Comparison of ENCODE assay signal across 8 cellular contexts in the genomic region with DNA sequence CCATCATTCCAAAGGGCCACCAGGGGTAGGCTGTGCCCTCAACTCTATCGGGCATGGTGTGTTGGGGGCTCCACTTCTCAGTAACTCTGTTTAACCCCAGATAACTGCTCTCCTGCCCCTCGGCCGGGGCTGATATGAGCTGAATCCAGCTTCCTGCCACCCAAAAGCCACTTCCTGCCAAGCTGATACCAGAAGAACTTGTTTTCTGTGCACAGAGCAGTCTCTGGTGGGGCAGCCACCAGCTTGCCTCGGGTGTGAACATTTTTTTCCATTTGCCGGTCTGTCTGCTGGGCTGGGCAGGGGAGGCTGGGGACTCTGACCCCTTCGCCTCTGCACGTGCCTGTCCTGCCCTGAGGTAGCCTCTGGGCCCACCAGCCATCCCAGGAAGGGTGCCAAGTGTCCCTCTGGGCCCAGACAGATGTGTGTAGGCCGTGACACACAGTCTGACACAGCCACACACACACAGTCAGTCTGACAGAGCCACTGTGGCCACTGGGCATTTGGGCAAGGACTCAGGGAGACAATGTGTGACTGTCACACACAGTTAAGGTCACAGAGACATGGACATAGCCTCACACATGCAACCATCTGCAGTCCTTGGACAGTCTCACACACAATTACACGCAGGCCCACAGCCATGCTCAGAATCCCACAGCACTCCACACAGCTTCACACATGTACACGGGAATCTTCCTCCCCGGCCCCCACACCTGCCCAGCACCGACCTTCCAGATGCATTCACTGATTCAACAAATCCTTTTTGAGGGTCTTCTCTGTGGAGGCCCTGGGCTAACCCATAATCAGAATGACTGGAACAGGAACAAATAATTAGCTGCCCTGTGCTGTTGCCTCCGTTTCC. TPM values are rescaled to one million over a fixed set of nuclear protein-coding genes. Genes with fewer than 3 reads are reported as not detected.
A peak's percentile ranks its signal among the peaks of the same experiment; 100 is the strongest.
DNase-seq lines count a peak whose midpoint lies in the region; ATAC-seq and TF ChIP-seq lines count a peak whose summit lies in the region.

No MANE protein-coding gene starts in this region.

- no peaks in the 10 kb centered on the region for H3K27me3 ChIP-seq in mammary epithelial cell (ENCODE audit: insufficient read depth, low read length)

- H3K27ac Mint-ChIP-seq in activated CD4-positive, alpha-beta memory T cell treated with anti-CD3 and anti-CD28 coated beads for 36 hours, result peak overlapping the region; percentile 98
- H3K27ac Mint-ChIP-seq in stimulated activated memory B cell treated with anti-CD40 and anti-IgM and Interleukin-4, amounts not matched to agents 10 μg/mL and 1 μg/mL and 100 μg/mL, for 72 hours, result peak overlapping the region; percentile 94
- H3K27ac Mint-ChIP-seq in MCF 10A (ENCODE audit: low read depth, unreplicated experiment), result no peak overlapping the region

- H3K4me3 Mint-ChIP-seq in activated CD4-positive, alpha-beta memory T cell treated with anti-CD3 and anti-CD28 coated beads for 36 hours, result peak overlapping the region; percentile 70
- peak overlapping the region; percentile 12 for H3K4me3 Mint-ChIP-seq in stimulated activated memory B cell treated with anti-CD40 and anti-IgM and Interleukin-4, amounts not matched to agents 10 μg/mL and 1 μg/mL and 100 μg/mL, for 72 hours
- no peak overlapping the region for H3K4me3 Mint-ChIP-seq in MCF 10A (ENCODE audit: unreplicated experiment)

- H3K4me3 ChIP-seq in epithelial cell of esophagus (ENCODE audit: low read length) (no peak overlapping the region), mammary epithelial cell (replicated peaks in 1 of 3; ENCODE audit: insufficient read depth in 1 of 3, low read depth in 2 of 3, low read length in 3 of 3) (no peak overlapping the region)

- no peak overlapping the region for H2AFZ ChIP-seq in mammary epithelial cell (ENCODE audit: low read depth, low read length)

- no peak overlapping the region for H3K9ac ChIP-seq in mammary epithelial cell (ENCODE audit: insufficient read depth, low read length)

- POLR2A ChIA-PET in activated CD4-positive, alpha-beta memory T cell treated with anti-CD3 and anti-CD28 coated beads for 36 hours (lab: Charles Lee), result interaction anchor here (0.8 to 1.9 kb wide), 7 partner anchors 14 to 280 kb away, joined by 3 to 6 read pairs (median 5); partner anchors contain the start of gene ASXL1
- POLR2A ChIA-PET in MCF 10A (lab: Yijun Ruan, JAX), result interaction anchor here (0.6 kb wide), 1 partner anchor 50 kb away, joined by 3 read pairs; no protein-coding TSS in a partner anchor

- intact Hi-C loops in activated CD4-positive, alpha-beta memory T cell treated with anti-CD3 and anti-CD28 coated beads for 36 hours (cut with micrococcal nuclease), result loop anchor here (2.0 to 10.0 kb wide), 4 partner anchors 15 to 205 kb away; partner anchors contain the start of genes ASXL1 and COMMD7
- intact Hi-C loops in MCF 10A (cut with micrococcal nuclease) (no loop called here), mammary epithelial cell (cut with micrococcal nuclease) (no loop called here)

- 71% methylated on average over 11 of the region's 13 CpGs for WGBS in mammary epithelial cell (ENCODE audit: low coverage, missing lambda C conversion rate)

- H3K27ac ChIP-seq in KOPT-K1 (ENCODE audit: low read depth, low read length, poor library complexity, severe bottlenecking) (peak overlapping the region; percentile 93), mammary epithelial cell (ENCODE audit: insufficient read depth, low read depth, low read length) (no peak overlapping the region)

- H3K4me2 ChIP-seq in mammary epithelial cell (ENCODE audit: insufficient read depth, low read depth, low read length), result no peak overlapping the region

- CTCF ChIA-PET in activated CD4-positive, alpha-beta memory T cell treated with anti-CD3 and anti-CD28 coated beads for 36 hours (lab: Charles Lee), result interaction anchor here (1.0 to 10.6 kb wide), 10 partner anchors 13 to 336 kb away, joined by 4 to 74 read pairs (median 6); partner anchors contain the start of gene NOL4L
- CTCF ChIA-PET in MCF 10A (lab: Yijun Ruan, JAX), result interaction anchor here (0.6 to 2.1 kb wide), 7 partner anchors 16 to 334 kb away, joined by 3 to 8 read pairs (median 4); partner anchors contain the start of gene C20orf203
- CTCF ChIA-PET in mammary epithelial cell (lab: Charles Lee; ENCODE audit: low non-redundant PET), result no interaction called here

- no peaks in the 10 kb centered on the region for H3K79me2 ChIP-seq in mammary epithelial cell (ENCODE audit: insufficient read depth, low read length)

- BruUV-seq in MCF 10A (replicated peaks; lab: Mats Ljungman, UMichigan) (no TSS peak), mammary epithelial cell (replicated peaks; lab: Mats Ljungman, UMichigan) (no TSS peak)

- peak; percentile 29 for ATAC-seq in stimulated activated memory B cell treated with anti-CD40 and anti-IgM and Interleukin-4, amounts not matched to agents 10 μg/mL and 1 μg/mL and 100 μg/mL, for 72 hours
- no peak for ATAC-seq in GM19324 (IDR thresholded peaks at IDR 0.05; ENCODE audit: low FRiP score, unreplicated experiment)
- no peak for ATAC-seq in HG03565 (IDR thresholded peaks at IDR 0.05; ENCODE audit: unreplicated experiment)

- H3K9me3 ChIP-seq in KOPT-K1 (ENCODE audit: insufficient read depth, low read length, poor library complexity, severe bottlenecking) (no peaks in the 10 kb centered on the region), mammary epithelial cell (replicated peaks; ENCODE audit: insufficient read depth, low read length) (no peaks in the 10 kb centered on the region)

- H3K4me1 ChIP-seq in mammary epithelial cell (ENCODE audit: insufficient read depth, low read length), result peaks cover 11% of the 10 kb centered on the region

- in situ Hi-C loops in mammary epithelial cell (cut with MboI; ENCODE audit: low sequenced_read_pairs in 2 of 2), result no loop called here

- peak; percentile 87 for DNase-seq in activated CD4-positive, alpha-beta memory T cell treated with anti-CD3 and anti-CD28 coated beads for 36 hours
- DNase-seq in epithelial cell of esophagus (ENCODE audit: low read depth) (peak; percentile 38), MCF 10A (ENCODE audit: unreplicated experiment) (no peak), mammary epithelial cell (no peak)

- dilution Hi-C loops in mammary epithelial cell (cut with HindIII; ENCODE audit: low sequenced_read_pairs), result no loop called here

- H3K27me3 Mint-ChIP-seq in activated CD4-positive, alpha-beta memory T cell treated with anti-CD3 and anti-CD28 coated beads for 36 hours, result no peaks in the 10 kb centered on the region
- H3K27me3 Mint-ChIP-seq in stimulated activated memory B cell treated with anti-CD40 and anti-IgM and Interleukin-4, amounts not matched to agents 10 μg/mL and 1 μg/mL and 100 μg/mL, for 72 hours, result no peaks in the 10 kb centered on the region
- peaks cover 13% of the 10 kb centered on the region for H3K27me3 Mint-ChIP-seq in MCF 10A (ENCODE audit: insufficient read depth, unreplicated experiment)

- H3K36me3 Mint-ChIP-seq in activated CD4-positive, alpha-beta memory T cell treated with anti-CD3 and anti-CD28 coated beads for 36 hours, result peaks cover 4% of the 10 kb centered on the region
- no peaks in the 10 kb centered on the region for H3K36me3 Mint-ChIP-seq in stimulated activated memory B cell treated with anti-CD40 and anti-IgM and Interleukin-4, amounts not matched to agents 10 μg/mL and 1 μg/mL and 100 μg/mL, for 72 hours
- no peaks in the 10 kb centered on the region for H3K36me3 Mint-ChIP-seq in MCF 10A (ENCODE audit: insufficient read depth, unreplicated experiment)

- peaks cover 76% of the 10 kb centered on the region for H3K4me1 Mint-ChIP-seq in activated CD4-positive, alpha-beta memory T cell treated with anti-CD3 and anti-CD28 coated beads for 36 hours (ENCODE audit: low read depth)
- H3K4me1 Mint-ChIP-seq in stimulated activated memory B cell treated with anti-CD40 and anti-IgM and Interleukin-4, amounts not matched to agents 10 μg/mL and 1 μg/mL and 100 μg/mL, for 72 hours, result peaks cover 48% of the 10 kb centered on the region
- peaks cover 5% of the 10 kb centered on the region for H3K4me1 Mint-ChIP-seq in MCF 10A (ENCODE audit: insufficient read depth, unreplicated experiment)

- TF ChIP-seq CTCF in epithelial cell of esophagus (IDR thresholded peaks at IDR 0.05; ENCODE audit: insufficient read depth, low read depth, low read length, missing control alignments) (no peak), MCF 10A (IDR thresholded peaks at IDR 0.05; ENCODE audit: unreplicated experiment) (no peak), mammary epithelial cell (conservative IDR thresholded peaks at IDR 0.05 in 1 of 2, IDR thresholded peaks at IDR 0.05 in 1 of 2; ENCODE audit: extremely low read depth in 1 of 2, insufficient read depth in 1 of 2, low read depth in 1 of 2, low read length in 2 of 2) (no peak)

- no peaks in the 10 kb centered on the region for H4K20me1 ChIP-seq in mammary epithelial cell (ENCODE audit: insufficient read depth, low read length)

- no peaks in the 10 kb centered on the region for H3K36me3 ChIP-seq in KOPT-K1 (ENCODE audit: insufficient read depth, low read length)
- no peaks in the 10 kb centered on the region for H3K36me3 ChIP-seq in mammary epithelial cell (ENCODE audit: insufficient read depth, low read length)

- H3K9me3 Mint-ChIP-seq in activated CD4-positive, alpha-beta memory T cell treated with anti-CD3 and anti-CD28 coated beads for 36 hours, result no peaks in the 10 kb centered on the region
- H3K9me3 Mint-ChIP-seq in stimulated activated memory B cell treated with anti-CD40 and anti-IgM and Interleukin-4, amounts not matched to agents 10 μg/mL and 1 μg/mL and 100 μg/mL, for 72 hours, result no peaks in the 10 kb centered on the region
- H3K9me3 Mint-ChIP-seq in MCF 10A (ENCODE audit: unreplicated experiment), result no peaks in the 10 kb centered on the region

RNA-seq across cellular contexts. Expression of gene NOL4L, which starts 45.1 kb away (rescaled TPM):
- total RNA-seq in activated CD4-positive, alpha-beta memory T cell treated with anti-CD3 and anti-CD28 coated beads for 36 hours, result 10 to 100 TPM; 21.8 to 22.1 TPM
- 3.3 and 4.6 TPM in 2 replicates for total RNA-seq in MCF 10A (2022)
- 10 to 100 TPM in 1 of 2 donors, 1 to 10 TPM in 1; 7.3 to 18.2 TPM for total RNA-seq in mammary epithelial cell
- polyA plus RNA-seq in mammary epithelial cell, result 5.5 TPM
- polyA minus RNA-seq in mammary epithelial cell, result 7.6 TPM

Comparison
In these comparisons a context has a peak if more than half of its experiments do, and no peak if none do; other contexts are left out.
1. DNase-seq: peak in activated CD4-positive, alpha-beta memory T cell treated with anti-CD3 and anti-CD28 coated beads for 36 hours (single experiment) and epithelial cell of esophagus (single experiment); none in MCF 10A (single experiment) and mammary epithelial cell (single experiment).